17 cellular contexts compared by ENCODE assay signal in the genomic region with DNA sequence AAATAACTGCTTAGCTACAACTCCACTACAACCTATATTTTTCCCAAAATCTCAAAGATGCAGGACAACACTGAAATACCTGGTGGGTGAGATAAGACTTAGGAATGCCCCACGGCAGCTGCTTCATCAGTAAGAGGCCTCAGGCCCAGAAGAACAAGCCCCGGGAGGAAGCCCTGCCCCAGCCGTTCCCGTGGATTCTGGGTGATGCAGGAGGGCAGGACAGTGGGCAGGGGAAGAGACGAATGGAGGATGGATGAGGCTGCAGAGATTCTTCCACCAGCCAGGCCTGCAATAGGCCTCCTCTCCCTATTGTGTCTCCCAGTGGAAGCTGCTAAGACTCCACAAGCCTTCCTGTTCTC.
"Had no signal": no experiment of that assay in that cellular context is flagged by ENCODE, and none has a peak within 500 bp of the region (broad histone marks: within the 10 kb centered on the region; RNA-seq: fewer than 3 reads in every experiment).

No MANE protein-coding gene starts in this region.

- H3K27ac ChIP-seq: brain microvascular endothelial cell, foreskin keratinocyte, left lung, psoas muscle, skin epidermis had no signal

- H3K4me3 Mint-ChIP-seq: activated naive CD4-positive, alpha-beta T cell treated with anti-CD3 and anti-CD28 coated beads for 36 hours; activated naive CD8-positive, alpha-beta T cell treated with anti-CD3 and anti-CD28 coated beads, Interleukin-2, amount 50 U/mL, for 24 hours; stimulated activated naive CD8-positive, alpha-beta T cell treated with anti-CD3 and anti-CD28 coated beads, Interleukin-15, amount 100 ng/mL, for 72 hours had no signal

- H3K4me3 ChIP-seq: left lung, psoas muscle, skin epidermis had no signal

- H3K27me3 Mint-ChIP-seq: activated naive CD8-positive, alpha-beta T cell treated with anti-CD3 and anti-CD28 coated beads, Interleukin-2, amount 50 U/mL, for 24 hours had no signal

- H3K4me1 Mint-ChIP-seq: stimulated activated naive CD8-positive, alpha-beta T cell treated with anti-CD3 and anti-CD28 coated beads, Interleukin-15, amount 100 ng/mL, for 72 hours had no signal

- ATAC-seq: foreskin keratinocyte, left lung, psoas muscle, right cardiac atrium had no signal

- DNase-seq: activated naive CD4-positive, alpha-beta T cell treated with anti-CD3 and anti-CD28 coated beads for 36 hours; activated naive CD8-positive, alpha-beta T cell treated with anti-CD3 and anti-CD28 coated beads, Interleukin-2, amount 50 U/mL, for 24 hours; brain microvascular endothelial cell; central memory CD4-positive, alpha-beta T cell; foreskin keratinocyte; hippocampal formation; right cardiac atrium; stimulated activated CD4-positive, alpha-beta T cell treated with anti-CD3 and anti-CD28 coated beads, Interleukin-2, amount 100 ng/mL, for 48 hours; T-helper 1 cell; T1000 had no signal

- FAIRE-seq: colon, keratinocyte had no signal

- H3K36me3 ChIP-seq: brain microvascular endothelial cell, left lung had no signal

- H3K27me3 ChIP-seq: brain microvascular endothelial cell, foreskin keratinocyte, left lung had no signal

- H3K9me3 ChIP-seq: left lung, psoas muscle had no signal

- H3K4me1 ChIP-seq: foreskin keratinocyte, psoas muscle had no signal

- H3K27ac Mint-ChIP-seq: activated naive CD4-positive, alpha-beta T cell treated with anti-CD3 and anti-CD28 coated beads for 36 hours; activated naive CD8-positive, alpha-beta T cell treated with anti-CD3 and anti-CD28 coated beads, Interleukin-2, amount 50 U/mL, for 24 hours; activated T-helper 2 cell treated with anti-CD3 and anti-CD28 coated beads, Interferon-gamma antibody, Interleukin-2, Interleukin-4, amounts not matched to agents 10 μg/mL and 5 μg/mL and 100 μg/mL, durations not matched to agents 14 hours and 24 hours and 36 hours had no signal
